17 cellular contexts compared by ENCODE assay signal in genomic region chr5:155898284-155898683, GRCh38.
DNase-seq lines count a peak whose midpoint lies in the region; ATAC-seq and TF ChIP-seq lines count a peak whose summit lies in the region.
"Had no signal": no experiment of that assay in that cellular context is flagged by ENCODE, and none has a peak within 500 bp of the region (broad histone marks: within the 10 kb centered on the region; RNA-seq: fewer than 3 reads in every experiment).

No MANE protein-coding gene starts in this region.

- no peaks in the 10 kb centered on the region for H3F3A ChIP-seq in GM23338 (replicated peaks; ENCODE audit: low read depth)

- no peaks in the 10 kb centered on the region for H3K36me3 ChIP-seq in GM23338 (ENCODE audit: insufficient read depth)
- H3K36me3 ChIP-seq: HAP-1 had no signal

- 0 out of 2 replicates have a peak overlapping the region, but pooled peaks have one; percentile 21 for H2AFZ ChIP-seq in GM23338

- H4K20me1 ChIP-seq in GM23338 (replicated peaks; ENCODE audit: insufficient read depth), result no peaks in the 10 kb centered on the region

- H3K9me3 Mint-ChIP-seq in GM23338, result no peaks in the 10 kb centered on the region
- H3K9me3 Mint-ChIP-seq in stimulated activated memory B cell treated with anti-CD40 and anti-IgM and Interleukin-4, amounts not matched to agents 10 μg/mL and 1 μg/mL and 100 μg/mL, for 72 hours, result no peaks in the 10 kb centered on the region
- H3K9me3 Mint-ChIP-seq: CD8-positive, alpha-beta T cell had no signal

- TF ChIP-seq POLR2A in lower leg skin (IDR thresholded peaks at IDR 0.05), result no peak

- DNase-seq in AG20443 (ENCODE audit: low spot score) (peak; percentile 58), GM23338 (ENCODE audit: low spot score) (no peak), fibroblast of peridontal ligament (ENCODE audit: extremely low read depth) (peak; percentile 8), T-helper 2 cell (no peak), lower leg skin (ENCODE audit: low spot score in 2 of 2) (no peak)
- no peak for DNase-seq in stimulated activated CD4-positive, alpha-beta T cell treated with anti-CD3 and anti-CD28 coated beads, Interleukin-1b, Interleukin-23, amount 100 ng/mL, for 48 hours
- DNase-seq: ACHN; CD8-positive, alpha-beta T cell; COR-L47; DMS153; DND-41; GF-D8 had no signal

- intact Hi-C loops in lower leg skin (cut with DNase I; ENCODE audit: low total_unique reads), result no loop called here

- no peaks in the 10 kb centered on the region for H3K79me2 ChIP-seq in GM23338 (replicated peaks; ENCODE audit: insufficient read depth)

- H3K4me3 Mint-ChIP-seq in GM23338, result no peak overlapping the region
- no peak overlapping the region for H3K4me3 Mint-ChIP-seq in stimulated activated memory B cell treated with anti-CD40 and anti-IgM and Interleukin-4, amounts not matched to agents 10 μg/mL and 1 μg/mL and 100 μg/mL, for 72 hours
- H3K4me3 Mint-ChIP-seq: CD14-positive monocyte; CD8-positive, alpha-beta T cell had no signal

- TF ChIP-seq CTCF in GM23338 (conservative IDR thresholded peaks at IDR 0.05; ENCODE audit: low read depth in 2 of 2), result no peak
- no peak for TF ChIP-seq CTCF in lower leg skin (IDR thresholded peaks at IDR 0.05)

- H3K36me3 Mint-ChIP-seq in GM23338 (ENCODE audit: low read depth), result no peaks in the 10 kb centered on the region
- H3K36me3 Mint-ChIP-seq in stimulated activated memory B cell treated with anti-CD40 and anti-IgM and Interleukin-4, amounts not matched to agents 10 μg/mL and 1 μg/mL and 100 μg/mL, for 72 hours, result no peaks in the 10 kb centered on the region
- H3K36me3 Mint-ChIP-seq: CD14-positive monocyte; CD8-positive, alpha-beta T cell had no signal

- H3K4me3 ChIP-seq in GM23338 (no peak overlapping the region), lower leg skin (ENCODE audit: low read depth, poor library complexity, severe bottlenecking) (no peak overlapping the region)
- H3K4me3 ChIP-seq: GM12878, HAP-1 had no signal

- no peaks in the 10 kb centered on the region for H3K4me1 ChIP-seq in GM23338 (ENCODE audit: insufficient read depth)
- H3K4me1 ChIP-seq: HAP-1 had no signal

- no peak overlapping the region for H3K27ac Mint-ChIP-seq in GM23338
- H3K27ac Mint-ChIP-seq in stimulated activated memory B cell treated with anti-CD40 and anti-IgM and Interleukin-4, amounts not matched to agents 10 μg/mL and 1 μg/mL and 100 μg/mL, for 72 hours, result no peak overlapping the region
- H3K27ac Mint-ChIP-seq: CD14-positive monocyte; CD8-positive, alpha-beta T cell had no signal

- H3K4me2 ChIP-seq in GM23338, result no peak overlapping the region

- no peaks in the 10 kb centered on the region for H3K27me3 ChIP-seq in GM23338 (ENCODE audit: insufficient read depth)

- peaks cover 7% of the 10 kb centered on the region; the same call in 1 of the 3 replicates for H3K4me1 Mint-ChIP-seq in GM23338
- H3K4me1 Mint-ChIP-seq in stimulated activated memory B cell treated with anti-CD40 and anti-IgM and Interleukin-4, amounts not matched to agents 10 μg/mL and 1 μg/mL and 100 μg/mL, for 72 hours, result no peaks in the 10 kb centered on the region
- H3K4me1 Mint-ChIP-seq: CD14-positive monocyte had no signal

- H3K27ac ChIP-seq in GM23338 (ENCODE audit: low read depth), result no peak overlapping the region

- no peak for ATAC-seq in GM23338
- peak; percentile 28 for ATAC-seq in stimulated activated memory B cell treated with anti-CD40 and anti-IgM and Interleukin-4, amounts not matched to agents 10 μg/mL and 1 μg/mL and 100 μg/mL, for 72 hours
- ATAC-seq: CD8-positive, alpha-beta T cell; GM12878; HepG2 had no signal

- peaks cover 1% of the 10 kb centered on the region for H3K27me3 Mint-ChIP-seq in GM23338 (ENCODE audit: insufficient read depth, low read depth, poor library complexity)
- no peaks in the 10 kb centered on the region for H3K27me3 Mint-ChIP-seq in stimulated activated memory B cell treated with anti-CD40 and anti-IgM and Interleukin-4, amounts not matched to agents 10 μg/mL and 1 μg/mL and 100 μg/mL, for 72 hours

- no peaks in the 10 kb centered on the region for H3K9me2 ChIP-seq in GM23338 (ENCODE audit: insufficient read depth)

TF ChIP-seq in GM23338, 12 proteins besides CTCF, POLR2A, EP300 and RAD21 (continues in another document):
- TF ChIP-seq ZNF462 (CRISPR knock-in tag; IDR thresholded peaks at IDR 0.05), result no peak
- no peak for TF ChIP-seq POLR2AphosphoS5 (IDR thresholded peaks at IDR 0.05; ENCODE audit: low read depth)
- no peak for TF ChIP-seq NANOG (IDR thresholded peaks at IDR 0.05; ENCODE audit: borderline replicate concordance)
- no peak for TF ChIP-seq CREB1 (CRISPR knock-in tag; IDR thresholded peaks at IDR 0.05; ENCODE audit: low read depth)
- TF ChIP-seq ETS1 (IDR thresholded peaks at IDR 0.05), result no peak
- TF ChIP-seq JUNB (IDR thresholded peaks at IDR 0.05; ENCODE audit: unreplicated experiment), result no peak
- no peak for TF ChIP-seq EZH2phosphoT487 (IDR thresholded peaks at IDR 0.05; ENCODE audit: unreplicated experiment)

Comparison
In these comparisons a context has a peak if more than half of its experiments do, and no peak if none do; other contexts are left out.
1. DNase-seq: peak in AG20443 (single experiment) and fibroblast of peridontal ligament (single experiment); none in GM23338 (single experiment), T-helper 2 cell (0 of 5), lower leg skin (0 of 2) and stimulated activated CD4-positive, alpha-beta T cell treated with anti-CD3 and anti-CD28 coated beads, Interleukin-1b, Interleukin-23, amount 100 ng/mL, for 48 hours (single experiment).